ENCODE assay signal across 12 cellular contexts in genomic region chr18:39414009-39414700, GRCh38.
DNase-seq lines count a peak whose midpoint lies in the region; ATAC-seq and TF ChIP-seq lines count a peak whose summit lies in the region.
"Had no signal": no experiment of that assay in that cellular context is flagged by ENCODE, and none has a peak within 500 bp of the region (broad histone marks: within the 10 kb centered on the region; RNA-seq: fewer than 3 reads in every experiment).

No MANE protein-coding gene starts in this region.

- H3K27ac Mint-ChIP-seq in activated T-helper 1 cell treated with anti-CD3 and anti-CD28 coated beads, Interleukin-12 subunit alpha, Interleukin-12 subunit beta, Interleukin-2, Interleukin-4 antibody, amounts not matched to agents 30 ng/mL and 10 ng/mL and 1 ng/mL, durations not matched to agents 14 hours and 24 hours and 36 hours: peak overlapping the region; percentile 24
- H3K27ac Mint-ChIP-seq in immature natural killer cell: no peak overlapping the region

- peaks cover 5% of the 10 kb centered on the region for H3K4me1 Mint-ChIP-seq in activated T-helper 1 cell treated with anti-CD3 and anti-CD28 coated beads, Interleukin-12 subunit alpha, Interleukin-12 subunit beta, Interleukin-2, Interleukin-4 antibody, amounts not matched to agents 30 ng/mL and 10 ng/mL and 1 ng/mL, durations not matched to agents 14 hours and 24 hours and 36 hours (ENCODE audit: low read depth)
- H3K4me1 Mint-ChIP-seq in immature natural killer cell: peaks cover 3 to 22% of the 10 kb centered on the region in 2 donors

- H3K4me3 ChIP-seq in kidney epithelial cell (ENCODE audit: low read depth, low read length): no peak overlapping the region
- H3K4me3 ChIP-seq: stomach had no signal

- peaks cover 5% of the 10 kb centered on the region for H3K9me3 Mint-ChIP-seq in activated T-helper 1 cell treated with anti-CD3 and anti-CD28 coated beads, Interleukin-12 subunit alpha, Interleukin-12 subunit beta, Interleukin-2, Interleukin-4 antibody, amounts not matched to agents 30 ng/mL and 10 ng/mL and 1 ng/mL, durations not matched to agents 14 hours and 24 hours and 36 hours
- H3K9me3 Mint-ChIP-seq in immature natural killer cell: peaks cover 2 to 29% (median 8%) of the 10 kb centered on the region in 6 donors

- no peak for ATAC-seq in HG02588 (IDR thresholded peaks at IDR 0.05; ENCODE audit: unreplicated experiment)
- ATAC-seq in HG03439 (IDR thresholded peaks at IDR 0.05; ENCODE audit: unreplicated experiment): no peak
- no peak for ATAC-seq in GM21737 (IDR thresholded peaks at IDR 0.05; ENCODE audit: unreplicated experiment)

- H3K27me3 ChIP-seq in kidney epithelial cell (ENCODE audit: control insufficient read depth, insufficient read depth, low read length): no peaks in the 10 kb centered on the region
- H3K27me3 ChIP-seq: stomach had no signal

- no peaks in the 10 kb centered on the region for H3K27me3 Mint-ChIP-seq in activated T-helper 1 cell treated with anti-CD3 and anti-CD28 coated beads, Interleukin-12 subunit alpha, Interleukin-12 subunit beta, Interleukin-2, Interleukin-4 antibody, amounts not matched to agents 30 ng/mL and 10 ng/mL and 1 ng/mL, durations not matched to agents 14 hours and 24 hours and 36 hours (ENCODE audit: insufficient read depth)
- no peaks in the 10 kb centered on the region for H3K27me3 Mint-ChIP-seq in immature natural killer cell (ENCODE audit: low read depth in 3 of 3)

- no peak for TF ChIP-seq CTCF in kidney epithelial cell (IDR thresholded peaks at IDR 0.05; ENCODE audit: insufficient read depth, low read length, poor library complexity, severe bottlenecking)

- H3K36me3 ChIP-seq in kidney epithelial cell (ENCODE audit: control insufficient read depth, insufficient read depth, low read length): no peaks in the 10 kb centered on the region
- H3K36me3 ChIP-seq: stomach had no signal

- in situ Hi-C loops in ACHN (cut with HindIII; ENCODE audit: low pct_ligation_motif_present, low pct_unique_long_range_greater_than_20kb, low sequenced_read_pairs): no loop called here

- H3K36me3 Mint-ChIP-seq in activated T-helper 1 cell treated with anti-CD3 and anti-CD28 coated beads, Interleukin-12 subunit alpha, Interleukin-12 subunit beta, Interleukin-2, Interleukin-4 antibody, amounts not matched to agents 30 ng/mL and 10 ng/mL and 1 ng/mL, durations not matched to agents 14 hours and 24 hours and 36 hours (ENCODE audit: low read depth): no peaks in the 10 kb centered on the region
- H3K36me3 Mint-ChIP-seq in immature natural killer cell: peaks cover 0 to 3% (median 0%) of the 10 kb centered on the region in 3 donors

- peak; percentile 52 for DNase-seq in ACHN
- DNase-seq in HCEC 1CT: peak; percentile 83
- DNase-seq in activated T-helper 1 cell treated with anti-CD3 and anti-CD28 coated beads, Interleukin-12 subunit alpha, Interleukin-12 subunit beta, Interleukin-2, Interleukin-4 antibody, amounts not matched to agents 30 ng/mL and 10 ng/mL and 1 ng/mL, durations not matched to agents 14 hours and 24 hours and 36 hours (ENCODE audit: low spot score): no peak
- peak; percentile 63 for DNase-seq in kidney epithelial cell (ENCODE audit: low read depth)
- DNase-seq in immature natural killer cell: no peak
- DNase-seq: COR-L47; NCI-H2171 treated with DMSO at 0.1 percent for 48 hours; stimulated activated CD4-positive, alpha-beta T cell treated with anti-CD3 and anti-CD28 coated beads, Interleukin-12 subunit alpha, Interleukin-12 subunit beta, amount 100 ng/mL, for 4 hours; stomach had no signal

- H3K4me3 Mint-ChIP-seq in activated T-helper 1 cell treated with anti-CD3 and anti-CD28 coated beads, Interleukin-12 subunit alpha, Interleukin-12 subunit beta, Interleukin-2, Interleukin-4 antibody, amounts not matched to agents 30 ng/mL and 10 ng/mL and 1 ng/mL, durations not matched to agents 14 hours and 24 hours and 36 hours: no peak overlapping the region
- H3K4me3 Mint-ChIP-seq in immature natural killer cell: no peak overlapping the region

- intact Hi-C loops in activated T-helper 1 cell treated with anti-CD3 and anti-CD28 coated beads, Interleukin-12 subunit alpha, Interleukin-12 subunit beta, Interleukin-2, Interleukin-4 antibody, amounts not matched to agents 30 ng/mL and 10 ng/mL and 1 ng/mL, durations not matched to agents 14 hours and 24 hours and 36 hours (cut with micrococcal nuclease): loop anchor here (2.0 kb wide), 1 partner anchor 473 kb away; no protein-coding TSS in a partner anchor

Comparison
In these comparisons a context has a peak if more than half of its experiments do, and no peak if none do; other contexts are left out.
1. DNase-seq: peak in ACHN (single experiment), HCEC 1CT (single experiment) and kidney epithelial cell (single experiment); none in activated T-helper 1 cell treated with anti-CD3 and anti-CD28 coated beads, Interleukin-12 subunit alpha, Interleukin-12 subunit beta, Interleukin-2, Interleukin-4 antibody, amounts not matched to agents 30 ng/mL and 10 ng/mL and 1 ng/mL, durations not matched to agents 14 hours and 24 hours and 36 hours (single experiment) and immature natural killer cell (0 of 3).